ENCODE assay signal across 1 cellular context in genomic region chr2:162318280-162319222, GRCh38.
TF ChIP-seq lines count a peak whose summit lies in the region.

Gene IFIH1 (minus strand): TSS chr2:162318684. CDS start chr2:162318307, 377 bp downstream.

TF ChIP-seq in HepG2, 621 proteins besides CTCF, POLR2A, EP300 and RAD21 (continued from another document and continues in another):
- TF ChIP-seq POGK (CRISPR knock-in tag; conservative IDR thresholded peaks at IDR 0.05) (peak; percentile 27; the same call in 1 of the 2 replicates), ATM (IDR thresholded peaks at IDR 0.05; ENCODE audit: borderline replicate concordance) (no peak), SYNCRIP (IDR thresholded peaks at IDR 0.05; ENCODE audit: insufficient read depth, low read depth, low read length) (no peak), ZNF326 (CRISPR knock-in tag; IDR thresholded peaks at IDR 0.05; ENCODE audit: borderline replicate concordance) (no peak), TOPORS (CRISPR knock-in tag; IDR thresholded peaks at IDR 0.05) (peak; percentile 85), MAFK (conservative IDR thresholded peaks at IDR 0.05 in 1 of 2, IDR thresholded peaks at IDR 0.05 in 1 of 2; ENCODE audit: low read length in 2 of 2) (no peak), JDP2 (CRISPR knock-in tag; IDR thresholded peaks at IDR 0.05; ENCODE audit: borderline replicate concordance) (no peak), SATB2 (CRISPR knock-in tag; IDR thresholded peaks at IDR 0.05) (no peak), BORCS8-MEF2B (CRISPR knock-in tag; IDR thresholded peaks at IDR 0.05) (peak; percentile 44), RNF2 (conservative IDR thresholded peaks at IDR 0.05; ENCODE audit: low read depth) (peak; percentile 69), ZNF839 (CRISPR knock-in tag; IDR thresholded peaks at IDR 0.05; ENCODE audit: borderline replicate concordance) (no peak), ZNF430 (CRISPR knock-in tag; IDR thresholded peaks at IDR 0.05) (no peak), NR2C2 (CRISPR knock-in tag; IDR thresholded peaks at IDR 0.05; ENCODE audit: borderline replicate concordance) (peak; percentile 62), MBD4 (IDR thresholded peaks at IDR 0.05; ENCODE audit: borderline replicate concordance, low read length) (no peak), ZNF280D (CRISPR knock-in tag; IDR thresholded peaks at IDR 0.05) (peak; percentile 85; the same call in 1 of the 2 replicates), ZNF569 (CRISPR knock-in tag; IDR thresholded peaks at IDR 0.05; ENCODE audit: borderline replicate concordance) (no peak), MLXIP (CRISPR knock-in tag; IDR thresholded peaks at IDR 0.05; ENCODE audit: borderline replicate concordance) (no peak), ADNP (CRISPR knock-in tag; IDR thresholded peaks at IDR 0.05) (no peak), PLRG1 (conservative IDR thresholded peaks at IDR 0.05) (no peak), MAFF (IDR thresholded peaks at IDR 0.05; ENCODE audit: low read depth, low read length) (no peak), TCF12 (IDR thresholded peaks at IDR 0.05) (no peak), TCF12 (CRISPR knock-in tag; IDR thresholded peaks at IDR 0.05) (no peak), FOXA1 (IDR thresholded peaks at IDR 0.05) (no peak), FOXA1 (CRISPR knock-in tag; IDR thresholded peaks at IDR 0.05) (no peak), ZNF75D (CRISPR knock-in tag; IDR thresholded peaks at IDR 0.05; ENCODE audit: borderline replicate concordance) (no peak), RBFOX2 (IDR thresholded peaks at IDR 0.05; ENCODE audit: low read depth, low read length) (peak; percentile 70; the same call in 1 of the 2 replicates), TAF1 (CRISPR knock-in tag; IDR thresholded peaks at IDR 0.05) (peak; percentile 26), ETS1 (CRISPR knock-in tag; IDR thresholded peaks at IDR 0.05) (no peak), HNF4G (IDR thresholded peaks at IDR 0.05; ENCODE audit: borderline replicate concordance, low read depth, low read length) (no peak; the same call in 1 of the 2 replicates), HNF4G (CRISPR knock-in tag; IDR thresholded peaks at IDR 0.05; ENCODE audit: borderline replicate concordance, low read depth) (0 out of 2 replicates have a peak, but pooled peaks have one; percentile 26), ZNF350 (CRISPR knock-in tag; IDR thresholded peaks at IDR 0.05; ENCODE audit: borderline replicate concordance, low read depth) (no peak; the same call in 1 of the 2 replicates), ONECUT2 (CRISPR knock-in tag; IDR thresholded peaks at IDR 0.05) (no peak), EHMT2 (IDR thresholded peaks at IDR 0.05; ENCODE audit: borderline replicate concordance, low read depth, low read length) (no peak), TSC22D2 (CRISPR knock-in tag; IDR thresholded peaks at IDR 0.05; ENCODE audit: borderline replicate concordance) (no peak), CCAR2 (optimal IDR thresholded peaks at IDR 0.05; ENCODE audit: low read depth, low read length) (no peak), KDM6A (CRISPR knock-in tag; IDR thresholded peaks at IDR 0.05; ENCODE audit: low read depth) (no peak), ZFX (CRISPR knock-in tag; IDR thresholded peaks at IDR 0.05; ENCODE audit: low read depth) (peak; percentile 87), DPF2 (CRISPR knock-in tag; IDR thresholded peaks at IDR 0.05; ENCODE audit: borderline replicate concordance, low read depth) (no peak), ZNF567 (CRISPR knock-in tag; IDR thresholded peaks at IDR 0.05; ENCODE audit: borderline replicate concordance) (no peak)
- TF ChIP-seq, protein P1, sequence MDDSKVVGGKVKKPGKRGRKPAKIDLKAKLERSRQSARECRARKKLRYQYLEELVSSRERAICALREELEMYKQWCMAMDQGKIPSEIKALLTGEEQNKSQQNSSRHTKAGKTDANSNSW (CRISPR knock-in tag; IDR thresholded peaks at IDR 0.05; ENCODE audit: borderline replicate concordance): no peak
- TF ChIP-seq, protein P2, sequence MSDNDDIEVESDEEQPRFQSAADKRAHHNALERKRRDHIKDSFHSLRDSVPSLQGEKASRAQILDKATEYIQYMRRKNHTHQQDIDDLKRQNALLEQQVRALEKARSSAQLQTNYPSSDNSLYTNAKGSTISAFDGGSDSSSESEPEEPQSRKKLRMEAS (IDR thresholded peaks at IDR 0.05): peak; percentile 39; the same call in 1 of the 2 replicates
- TF ChIP-seq, protein P3, sequence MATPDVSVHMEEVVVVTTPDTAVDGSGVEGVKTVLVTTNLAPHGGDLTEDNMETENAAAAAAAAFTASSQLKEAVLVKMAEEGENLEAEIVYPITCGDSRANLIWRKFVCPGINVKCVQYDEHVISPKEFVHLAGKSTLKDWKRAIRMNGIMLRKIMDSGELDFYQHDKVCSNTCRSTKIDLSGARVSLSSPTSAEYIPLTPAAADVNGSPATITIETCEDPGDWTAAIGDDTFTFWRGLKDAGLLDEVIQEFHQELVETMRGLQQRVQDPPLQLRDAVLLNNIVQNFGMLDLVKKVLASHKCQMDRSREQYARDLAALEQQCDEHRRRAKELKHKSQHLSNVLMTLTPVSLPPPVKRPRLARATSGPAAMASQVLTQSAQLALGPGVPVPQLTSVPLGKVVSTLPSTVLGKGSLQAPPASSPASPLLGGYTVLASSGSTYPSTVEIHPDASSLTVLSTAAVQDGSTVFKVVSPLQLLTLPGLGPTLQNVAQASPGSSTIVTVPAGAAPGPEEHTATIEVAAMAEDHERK (CRISPR knock-in tag; IDR thresholded peaks at IDR 0.05; ENCODE audit: low read depth): no peak
- TF ChIP-seq, protein P4, sequence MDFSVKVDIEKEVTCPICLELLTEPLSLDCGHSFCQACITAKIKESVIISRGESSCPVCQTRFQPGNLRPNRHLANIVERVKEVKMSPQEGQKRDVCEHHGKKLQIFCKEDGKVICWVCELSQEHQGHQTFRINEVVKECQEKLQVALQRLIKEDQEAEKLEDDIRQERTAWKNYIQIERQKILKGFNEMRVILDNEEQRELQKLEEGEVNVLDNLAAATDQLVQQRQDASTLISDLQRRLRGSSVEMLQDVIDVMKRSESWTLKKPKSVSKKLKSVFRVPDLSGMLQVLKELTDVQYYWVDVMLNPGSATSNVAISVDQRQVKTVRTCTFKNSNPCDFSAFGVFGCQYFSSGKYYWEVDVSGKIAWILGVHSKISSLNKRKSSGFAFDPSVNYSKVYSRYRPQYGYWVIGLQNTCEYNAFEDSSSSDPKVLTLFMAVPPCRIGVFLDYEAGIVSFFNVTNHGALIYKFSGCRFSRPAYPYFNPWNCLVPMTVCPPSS (IDR thresholded peaks at IDR 0.05): no peak
- TF ChIP-seq, protein P5, sequence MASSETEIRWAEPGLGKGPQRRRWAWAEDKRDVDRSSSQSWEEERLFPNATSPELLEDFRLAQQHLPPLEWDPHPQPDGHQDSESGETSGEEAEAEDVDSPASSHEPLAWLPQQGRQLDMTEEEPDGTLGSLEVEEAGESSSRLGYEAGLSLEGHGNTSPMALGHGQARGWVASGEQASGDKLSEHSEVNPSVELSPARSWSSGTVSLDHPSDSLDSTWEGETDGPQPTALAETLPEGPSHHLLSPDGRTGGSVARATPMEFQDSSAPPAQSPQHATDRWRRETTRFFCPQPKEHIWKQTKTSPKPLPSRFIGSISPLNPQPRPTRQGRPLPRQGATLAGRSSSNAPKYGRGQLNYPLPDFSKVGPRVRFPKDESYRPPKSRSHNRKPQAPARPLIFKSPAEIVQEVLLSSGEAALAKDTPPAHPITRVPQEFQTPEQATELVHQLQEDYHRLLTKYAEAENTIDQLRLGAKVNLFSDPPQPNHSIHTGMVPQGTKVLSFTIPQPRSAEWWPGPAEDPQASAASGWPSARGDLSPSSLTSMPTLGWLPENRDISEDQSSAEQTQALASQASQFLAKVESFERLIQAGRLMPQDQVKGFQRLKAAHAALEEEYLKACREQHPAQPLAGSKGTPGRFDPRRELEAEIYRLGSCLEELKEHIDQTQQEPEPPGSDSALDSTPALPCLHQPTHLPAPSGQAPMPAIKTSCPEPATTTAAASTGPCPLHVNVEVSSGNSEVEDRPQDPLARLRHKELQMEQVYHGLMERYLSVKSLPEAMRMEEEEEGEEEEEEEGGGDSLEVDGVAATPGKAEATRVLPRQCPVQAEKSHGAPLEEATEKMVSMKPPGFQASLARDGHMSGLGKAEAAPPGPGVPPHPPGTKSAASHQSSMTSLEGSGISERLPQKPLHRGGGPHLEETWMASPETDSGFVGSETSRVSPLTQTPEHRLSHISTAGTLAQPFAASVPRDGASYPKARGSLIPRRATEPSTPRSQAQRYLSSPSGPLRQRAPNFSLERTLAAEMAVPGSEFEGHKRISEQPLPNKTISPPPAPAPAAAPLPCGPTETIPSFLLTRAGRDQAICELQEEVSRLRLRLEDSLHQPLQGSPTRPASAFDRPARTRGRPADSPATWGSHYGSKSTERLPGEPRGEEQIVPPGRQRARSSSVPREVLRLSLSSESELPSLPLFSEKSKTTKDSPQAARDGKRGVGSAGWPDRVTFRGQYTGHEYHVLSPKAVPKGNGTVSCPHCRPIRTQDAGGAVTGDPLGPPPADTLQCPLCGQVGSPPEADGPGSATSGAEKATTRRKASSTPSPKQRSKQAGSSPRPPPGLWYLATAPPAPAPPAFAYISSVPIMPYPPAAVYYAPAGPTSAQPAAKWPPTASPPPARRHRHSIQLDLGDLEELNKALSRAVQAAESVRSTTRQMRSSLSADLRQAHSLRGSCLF (CRISPR knock-in tag; IDR thresholded peaks at IDR 0.05; ENCODE audit: borderline replicate concordance): no peak
- TF ChIP-seq, protein P6, sequence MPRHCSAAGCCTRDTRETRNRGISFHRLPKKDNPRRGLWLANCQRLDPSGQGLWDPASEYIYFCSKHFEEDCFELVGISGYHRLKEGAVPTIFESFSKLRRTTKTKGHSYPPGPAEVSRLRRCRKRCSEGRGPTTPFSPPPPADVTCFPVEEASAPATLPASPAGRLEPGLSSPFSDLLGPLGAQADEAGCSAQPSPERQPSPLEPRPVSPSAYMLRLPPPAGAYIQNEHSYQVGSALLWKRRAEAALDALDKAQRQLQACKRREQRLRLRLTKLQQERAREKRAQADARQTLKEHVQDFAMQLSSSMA (CRISPR knock-in tag; IDR thresholded peaks at IDR 0.05): 0 out of 2 replicates have a peak, but pooled peaks have one; percentile 14
